Comparison of ENCODE assay signal across 20 cellular contexts in genomic region chr4:76448211-76448610, GRCh38. TPM values are rescaled to one million over a fixed set of nuclear protein-coding genes. Genes with fewer than 3 reads are reported as not detected.
DNase-seq lines count a peak whose midpoint lies in the region; ATAC-seq, FAIRE-seq and TF ChIP-seq lines count a peak whose summit lies in the region.
"Had no signal": no experiment of that assay in that cellular context is flagged by ENCODE, and none has a peak within 500 bp of the region (broad histone marks: within the 10 kb centered on the region; RNA-seq: fewer than 3 reads in every experiment).

No MANE protein-coding gene starts in this region.

- TF ChIP-seq POLR2A in IMR-90 (IDR thresholded peaks at IDR 0.05; ENCODE audit: low read depth, low read length) (no peak), K562 (conservative IDR thresholded peaks at IDR 0.05) (no peak)

- no peak for ATAC-seq in IMR-90 (ENCODE audit: low read depth)
- no peak for ATAC-seq in K562
- peak; percentile 68 for ATAC-seq in left lobe of liver
- ATAC-seq in psoas muscle, result no peak

- H2BK20ac ChIP-seq in IMR-90 (ENCODE audit: low read depth, low read length), result no peak overlapping the region

- peak; percentile 40 for FAIRE-seq in K562 (lab: Jason Lieb, UNC)
- FAIRE-seq: GM12891, GM19239, H1 had no signal

- H2BK120ac ChIP-seq in IMR-90 (ENCODE audit: low read depth, low read length) (no peak overlapping the region), neuronal stem cell (ENCODE audit: low read depth, low read length) (no peak overlapping the region)

- H4K8ac ChIP-seq in IMR-90 (ENCODE audit: low read depth in 2 of 2, low read length in 2 of 2), result no peak overlapping the region
- H4K8ac ChIP-seq in neuronal stem cell (ENCODE audit: low read depth, low read length), result no peak overlapping the region

- WGBS in IMR-90 (ENCODE audit: extremely low coverage in 2 of 2, insufficient read length in 1 of 2), 2 experiments, result 50% methylated on average over 2 of the region's 3 CpGs; no CpG with 5 or more reads in 1 of the 2 experiments
- WGBS in K562 (ENCODE audit: insufficient coverage, low coverage, missing lambda C conversion rate), result 0% methylated on average over 3 of the region's 3 CpGs
- WGBS in neuronal stem cell (ENCODE audit: extremely low coverage in 2 of 2, insufficient read length in 2 of 2, insufficient replicate concordance in 1 of 2), 2 donors, result no CpG with 5 or more reads among the region's 3 CpGs
- 89 to 90% (median 90%) methylated on average over 3 of the region's 3 CpGs for WGBS in psoas muscle, 3 donors

- in situ Hi-C loops in IMR-90 (cut with MboI; ENCODE audit: low sequenced_read_pairs), result loop anchor here (25.0 kb wide), 1 partner anchor 764 kb away; no protein-coding TSS in a partner anchor
- in situ Hi-C loops in K562 (cut with MboI), result no loop called here

- H3K9me1 ChIP-seq in IMR-90 (ENCODE audit: insufficient read depth, low read length), result no peaks in the 10 kb centered on the region
- H3K9me1 ChIP-seq in K562 (ENCODE audit: control insufficient read depth, insufficient read depth, low read length), result no peaks in the 10 kb centered on the region

- no peak for TF ChIP-seq CTCF in IMR-90 (conservative IDR thresholded peaks at IDR 0.05; ENCODE audit: low read depth, low read length)
- no peak for TF ChIP-seq CTCF in K562 (IDR thresholded peaks at IDR 0.05 in 2 of 3, conservative IDR thresholded peaks at IDR 0.05 in 1 of 3; ENCODE audit: insufficient read depth in 2 of 3, low read depth in 1 of 3, low read length in 3 of 3)
- TF ChIP-seq CTCF in psoas muscle (IDR thresholded peaks at IDR 0.05), result no peak

- TF ChIP-seq RAD21 in IMR-90 (IDR thresholded peaks at IDR 0.05; ENCODE audit: low read length) (no peak), K562 (CRISPR knock-in tag; conservative IDR thresholded peaks at IDR 0.05 in 1 of 2, IDR thresholded peaks at IDR 0.05 in 1 of 2) (no peak)

- H2AFZ ChIP-seq in IMR-90 (replicated peaks; ENCODE audit: low read length, poor library complexity) (peak overlapping the region; percentile 14), K562 (ENCODE audit: low read depth, low read length) (no peak overlapping the region), neuronal stem cell (ENCODE audit: low read length) (no peak overlapping the region)

- no peak overlapping the region for H3K4me3 ChIP-seq in IMR-90 (ENCODE audit: insufficient read depth, low read depth, low read length)
- H3K4me3 ChIP-seq in K562, result no peak overlapping the region
- no peak overlapping the region for H3K4me3 ChIP-seq in neuronal stem cell (ENCODE audit: low read length in 2 of 2)
- H3K4me3 ChIP-seq in psoas muscle, result no peak overlapping the region
- H3K4me3 ChIP-seq: BLaER1 treated with 17β-estradiol and CSF1 and Interleukin-3, amounts not matched to agents 10 nM and 100 nM; HAP-1 had no signal

- dilution Hi-C loops in IMR-90 (cut with HindIII; ENCODE audit: low sequenced_read_pairs, unreplicated experiment), result no loop called here

- intact Hi-C loops in IMR-90 (cut with micrococcal nuclease), result no loop called here
- intact Hi-C loops in K562 (cut with micrococcal nuclease), result no loop called here
- intact Hi-C loops in psoas muscle (cut with DNase I), result no loop called here

- H3K23ac ChIP-seq in IMR-90 (ENCODE audit: low read depth, low read length), result no peak overlapping the region
- no peak overlapping the region for H3K23ac ChIP-seq in neuronal stem cell (ENCODE audit: low read depth, low read length, poor library complexity)

- H4K5ac ChIP-seq in IMR-90 (ENCODE audit: low read depth, low read length), result no peak overlapping the region

- peaks cover 19% of the 10 kb centered on the region for H3K27me3 ChIP-seq in IMR-90 (ENCODE audit: control insufficient read depth, insufficient read depth, low read length)
- H3K27me3 ChIP-seq in K562 (ENCODE audit: control insufficient read depth in 2 of 2, insufficient read depth in 2 of 2, low read length in 2 of 2), result peaks cover 0 to 7% of the 10 kb centered on the region in 2 experiments; a peak in 2 of 5 replicates
- no peaks in the 10 kb centered on the region for H3K27me3 ChIP-seq in neuronal stem cell (ENCODE audit: control insufficient read depth in 3 of 3, insufficient read depth in 3 of 3, low read depth in 1 of 3, low read length in 3 of 3)
- H3K27me3 ChIP-seq in psoas muscle (ENCODE audit: insufficient read depth in 3 of 3, low read length in 2 of 3), result no peaks in the 10 kb centered on the region
- H3K27me3 ChIP-seq: BLaER1 treated with 17β-estradiol and CSF1 and Interleukin-3, amounts not matched to agents 10 nM and 100 nM had no signal

- H3K4ac ChIP-seq in IMR-90 (ENCODE audit: low read depth, low read length) (no peak overlapping the region), neuronal stem cell (ENCODE audit: low read length) (no peak overlapping the region)

- H3K4me2 ChIP-seq in IMR-90 (ENCODE audit: low read depth, low read length), result no peak overlapping the region
- H3K4me2 ChIP-seq in K562 (ENCODE audit: insufficient read depth, low read length), result no peak overlapping the region
- no peak overlapping the region for H3K4me2 ChIP-seq in neuronal stem cell (ENCODE audit: insufficient read depth, low read length, poor library complexity, severe bottlenecking)
- H3K4me2 ChIP-seq: BLaER1 treated with 17β-estradiol and CSF1 and Interleukin-3, amounts not matched to agents 10 nM and 100 nM had no signal

- no peak overlapping the region for H3K14ac ChIP-seq in IMR-90 (replicated peaks; ENCODE audit: low read depth, low read length)
- H3K14ac ChIP-seq in neuronal stem cell (ENCODE audit: low read length), result no peak overlapping the region

- H2AK9ac ChIP-seq in IMR-90 (replicated peaks; ENCODE audit: low read depth, low read length, poor library complexity), result no peak overlapping the region

- POLR2A ChIA-PET in IMR-90 (lab: Charles Lee; ENCODE audit: unreplicated experiment) (no interaction called here), K562 (lab: Yijun Ruan, JAX) (no interaction called here)

- H3K4me1 ChIP-seq in IMR-90 (ENCODE audit: control insufficient read depth, insufficient read depth, low read length), result no peaks in the 10 kb centered on the region
- no peaks in the 10 kb centered on the region for H3K4me1 ChIP-seq in K562 (replicated peaks in 1 of 2; ENCODE audit: control insufficient read depth in 2 of 2, insufficient read depth in 2 of 2, low read length in 2 of 2)
- peaks cover 10 to 39% of the 10 kb centered on the region in 2 donors for H3K4me1 ChIP-seq in neuronal stem cell (ENCODE audit: control insufficient read depth in 2 of 2, insufficient read depth in 1 of 2, low read depth in 1 of 2, low read length in 2 of 2)
- no peaks in the 10 kb centered on the region for H3K4me1 ChIP-seq in psoas muscle
- H3K4me1 ChIP-seq: BLaER1 treated with 17β-estradiol and CSF1 and Interleukin-3, amounts not matched to agents 10 nM and 100 nM had no signal

- BruUV-seq in IMR-90 (replicated peaks; lab: Mats Ljungman, UMichigan), result no TSS peak
- BruUV-seq in K562 (replicated peaks; lab: Mats Ljungman, UMichigan), result no TSS peak

- H3K79me2 ChIP-seq in K562 (ENCODE audit: control insufficient read depth, insufficient read depth, low read length), result no peaks in the 10 kb centered on the region

- CTCF ChIA-PET in IMR-90 (lab: Yijun Ruan, JAX) (no interaction called here), K562 (lab: Yijun Ruan, JAX; ENCODE audit: low intra/inter-chr PET ratio) (no interaction called here)

- no peak for TF ChIP-seq EP300 in K562 (IDR thresholded peaks at IDR 0.05; ENCODE audit: low read length)

- no peaks in the 10 kb centered on the region for H3K79me1 ChIP-seq in IMR-90 (ENCODE audit: low read depth in 1 of 2, low read length in 2 of 2)
- H3K79me1 ChIP-seq in neuronal stem cell (ENCODE audit: low read depth, low read length), result peaks cover 6% of the 10 kb centered on the region

- no peak overlapping the region for H2BK5ac ChIP-seq in IMR-90 (ENCODE audit: low read depth, low read length, poor library complexity, severe bottlenecking)
- H2BK5ac ChIP-seq in neuronal stem cell (ENCODE audit: low read length), result no peak overlapping the region

- H2AK5ac ChIP-seq in IMR-90 (ENCODE audit: low read depth, low read length) (no peak overlapping the region), neuronal stem cell (ENCODE audit: low read depth, low read length) (no peak overlapping the region)

- H3K56ac ChIP-seq in IMR-90 (ENCODE audit: extremely low read depth, insufficient read depth, low read length), result no peak overlapping the region

- H3K27ac ChIP-seq in IMR-90 (ENCODE audit: insufficient read depth, low read length) (no peak overlapping the region), K562 (ENCODE audit: extremely low read depth, low read depth, low read length) (no peak overlapping the region), neuronal stem cell (replicated peaks; ENCODE audit: low read length) (peak overlapping the region; percentile 62), psoas muscle (no peak overlapping the region)
- H3K27ac ChIP-seq: BLaER1 treated with 17β-estradiol and CSF1 and Interleukin-3, amounts not matched to agents 10 nM and 100 nM had no signal

- H4K20me1 ChIP-seq in IMR-90 (ENCODE audit: insufficient read depth, low read length) (no peaks in the 10 kb centered on the region), K562 (replicated peaks; ENCODE audit: control insufficient read depth, insufficient read depth, low read length) (no peaks in the 10 kb centered on the region)
- H4K20me1 ChIP-seq: BLaER1 treated with 17β-estradiol and CSF1 and Interleukin-3, amounts not matched to agents 10 nM and 100 nM had no signal

- H2BK12ac ChIP-seq in neuronal stem cell (ENCODE audit: low read length), result no peak overlapping the region

- no peaks in the 10 kb centered on the region for H3K36me3 ChIP-seq in IMR-90 (ENCODE audit: control insufficient read depth, insufficient read depth, low read length)
- no peaks in the 10 kb centered on the region for H3K36me3 ChIP-seq in K562 (ENCODE audit: control insufficient read depth, insufficient read depth, low read length)
- H3K36me3 ChIP-seq in neuronal stem cell (replicated peaks in 1 of 2; ENCODE audit: control insufficient read depth in 2 of 2, insufficient read depth in 2 of 2, low read length in 2 of 2), result peaks cover 2 to 37% of the 10 kb centered on the region in 2 donors
- no peaks in the 10 kb centered on the region for H3K36me3 ChIP-seq in psoas muscle (ENCODE audit: insufficient read depth in 1 of 2, low read depth in 1 of 2)
- H3K36me3 ChIP-seq: BLaER1 treated with 17β-estradiol and CSF1 and Interleukin-3, amounts not matched to agents 10 nM and 100 nM had no signal

- H3K9me3 ChIP-seq in IMR-90 (ENCODE audit: control insufficient read depth, insufficient read depth, low read length), result no peaks in the 10 kb centered on the region
- no peaks in the 10 kb centered on the region for H3K9me3 ChIP-seq in K562 (replicated peaks; ENCODE audit: control insufficient read depth, insufficient read depth, low read depth, low read length)
- H3K9me3 ChIP-seq in neuronal stem cell (replicated peaks in 1 of 2; ENCODE audit: control insufficient read depth in 2 of 2, insufficient read depth in 1 of 2, low read depth in 1 of 2, low read length in 2 of 2), result peaks cover 0 to 19% of the 10 kb centered on the region in 2 donors
- H3K9me3 ChIP-seq in psoas muscle, result no peaks in the 10 kb centered on the region
- H3K9me3 ChIP-seq: BLaER1 treated with 17β-estradiol and CSF1 and Interleukin-3, amounts not matched to agents 10 nM and 100 nM; HAP-1 had no signal

- DNase-seq in IMR-90 (no peak), K562 (ENCODE audit: extremely low read depth in 1 of 4, low spot score in 3 of 4) (no peak), left lobe of liver (ENCODE audit: low spot score) (peak; percentile 53), neuronal stem cell (ENCODE audit: low spot score) (no peak), NCI-H2196 (lab: John Stamatoyannopoulos, UW; ENCODE audit: unreplicated experiment) (no peak), psoas muscle (no peak), HK-2 (ENCODE audit: unreplicated experiment) (no peak)
- DNase-seq in stimulated activated naive CD4-positive, alpha-beta T cell treated with Interleukin-2 at 50 U/mL for 16 hours (lab: John Stamatoyannopoulos, UW), result no peak
- DNase-seq: ACHN; Calu3; CD4-positive, CD25-positive, alpha-beta regulatory T cell; DMS 273 treated with DMSO at 0.1 percent for 48 hours had no signal

- H4K91ac ChIP-seq in IMR-90 (ENCODE audit: insufficient read depth, low read depth, low read length) (no peak overlapping the region), neuronal stem cell (ENCODE audit: low read depth, low read length, poor library complexity) (no peak overlapping the region)

- H2BK15ac ChIP-seq in IMR-90 (ENCODE audit: low read depth, low read length) (no peak overlapping the region), neuronal stem cell (ENCODE audit: low read length) (no peak overlapping the region)

- H3K18ac ChIP-seq in IMR-90 (ENCODE audit: low read depth, low read length) (no peak overlapping the region), neuronal stem cell (ENCODE audit: low read length) (no peak overlapping the region)

- H3K9ac ChIP-seq in IMR-90 (ENCODE audit: low read depth, low read length) (no peak overlapping the region), K562 (ENCODE audit: insufficient read depth in 1 of 2, low read depth in 2 of 2, low read length in 2 of 2) (no peak overlapping the region), neuronal stem cell (ENCODE audit: low read depth, low read length, poor library complexity) (no peak overlapping the region)
- H3K9ac ChIP-seq: BLaER1 treated with 17β-estradiol and CSF1 and Interleukin-3, amounts not matched to agents 10 nM and 100 nM had no signal

RNA-seq across cellular contexts. Expression of gene SHROOM3, which starts 13.2 kb away (rescaled TPM):
- 18.1 and 19.5 TPM in 2 replicates for total RNA-seq in IMR-90 (2012; rRNA removed)
- 10.8 and 14.2 TPM in 2 replicates for polyA plus RNA-seq in IMR-90 (2012; rRNA removed)
- 7.3 and 10.8 TPM in 2 replicates for polyA plus RNA-seq in IMR-90 (2012; cell fraction: cytosol; rRNA removed)
- 9.4 and 11.4 TPM in 2 replicates for polyA plus RNA-seq in IMR-90 (2012; cell fraction: nucleus; rRNA removed; ENCODE audit: low replicate concordance)
- not detected in 2 replicates for total RNA-seq in K562 (2011; cell fraction: chromatin; rRNA removed; ENCODE audit: low replicate concordance)
- total RNA-seq in K562 (2011; cell fraction: nucleolus; rRNA removed), result not detected in 2 replicates
- total RNA-seq in K562 (2011; cell fraction: nucleoplasm; rRNA removed), result not detected in 2 replicates
- not detected in 2 replicates for total RNA-seq in K562 (2014; rRNA removed)
- not detected in 2 replicates for total RNA-seq in K562 (2014; rRNA removed; fragmentation: Illumina TruSeq; extraction: Trizol)
- not detected in 2 replicates for total RNA-seq in K562 (2015; rRNA removed; fragmentation: Illumina TruSeq; extraction: Trizol)
- 0.07 and 0.22 TPM in 2 replicates for total RNA-seq in K562 (2021)
- not detected in 2 replicates for polyA plus RNA-seq in K562 (2011; rRNA removed)
- polyA plus RNA-seq in K562 (2011; cell fraction: cytosol; rRNA removed), result not detected in 2 replicates
- not detected in 2 replicates for polyA plus RNA-seq in K562 (2011; cell fraction: nucleus; rRNA removed)
- polyA plus RNA-seq in K562 (2012), result 0.08 TPM in 1 of 2 replicates, not detected in the other
- polyA plus RNA-seq in K562 (2014; fragmentation: Illumina TruSeq; extraction: Trizol), result not detected in 2 replicates
- under 1 TPM in 1 of 2 experiments, not detected in 1; 0.01 TPM for polyA plus RNA-seq in K562 (2014; fragmentation: Nextera tagmentation; extraction: Ambion mirVana)
- polyA plus RNA-seq in K562 (2014; rRNA removed), result not detected in 2 replicates
- polyA minus RNA-seq in K562 (2011; rRNA and poly(A)+ RNA removed), result not detected in 2 replicates
- polyA minus RNA-seq in K562 (2011; cell fraction: cytosol; rRNA and poly(A)+ RNA removed), result 0.46 TPM in 1 of 2 replicates, not detected in the other
- under 0.01 TPM in 1 of 2 replicates, not detected in the other for polyA minus RNA-seq in K562 (2011; cell fraction: nucleus; rRNA and poly(A)+ RNA removed)
- 39.9 TPM for total RNA-seq in left lobe of liver
- 26.6 TPM for polyA plus RNA-seq in neuronal stem cell (2013, experiment 1 of 2)
- polyA plus RNA-seq in neuronal stem cell (2013, experiment 2 of 2), result 27.9 TPM
- total RNA-seq in psoas muscle, result under 1 TPM; 0.02 to 0.79 (median 0.12) TPM
- under 1 TPM; 0.01 to 0.06 (median 0.03) TPM for polyA plus RNA-seq in psoas muscle
- total RNA-seq: CD4-positive, CD25-positive, alpha-beta regulatory T cell had no signal
- polyA plus RNA-seq: CD4-positive, CD25-positive, alpha-beta regulatory T cell had no signal

RNA-seq across cellular contexts. Expression of gene CCDC158, which starts 27.3 kb away (rescaled TPM):
- total RNA-seq in IMR-90 (2012; rRNA removed), result not detected in 2 replicates
- not detected in 2 replicates for polyA plus RNA-seq in IMR-90 (2012; rRNA removed)
- polyA plus RNA-seq in IMR-90 (2012; cell fraction: cytosol; rRNA removed), result not detected in 2 replicates
- polyA plus RNA-seq in IMR-90 (2012; cell fraction: nucleus; rRNA removed; ENCODE audit: low replicate concordance), result not detected in 2 replicates
- not detected in 2 replicates for total RNA-seq in K562 (2011; cell fraction: chromatin; rRNA removed; ENCODE audit: low replicate concordance)
- total RNA-seq in K562 (2011; cell fraction: nucleolus; rRNA removed), result not detected in 2 replicates
- total RNA-seq in K562 (2011; cell fraction: nucleoplasm; rRNA removed), result not detected in 2 replicates
- total RNA-seq in K562 (2014; rRNA removed), result not detected in 2 replicates
- not detected in 2 replicates for total RNA-seq in K562 (2014; rRNA removed; fragmentation: Illumina TruSeq; extraction: Trizol)
- not detected in 2 replicates for total RNA-seq in K562 (2015; rRNA removed; fragmentation: Illumina TruSeq; extraction: Trizol)
- total RNA-seq in K562 (2021), result not detected in 2 replicates
- not detected in 2 replicates for polyA plus RNA-seq in K562 (2011; rRNA removed)
- not detected in 2 replicates for polyA plus RNA-seq in K562 (2011; cell fraction: cytosol; rRNA removed)
- not detected in 2 replicates for polyA plus RNA-seq in K562 (2011; cell fraction: nucleus; rRNA removed)
- not detected in 2 replicates for polyA plus RNA-seq in K562 (2012)
- polyA plus RNA-seq in K562 (2014; fragmentation: Illumina TruSeq; extraction: Trizol), result not detected in 2 replicates
- polyA plus RNA-seq in K562 (2014; fragmentation: Nextera tagmentation; extraction: Ambion mirVana), result not detected
- not detected in 2 replicates for polyA plus RNA-seq in K562 (2014; rRNA removed)
- not detected in 2 replicates for polyA minus RNA-seq in K562 (2011; rRNA and poly(A)+ RNA removed)
- polyA minus RNA-seq in K562 (2011; cell fraction: cytosol; rRNA and poly(A)+ RNA removed), result not detected in 2 replicates
- polyA minus RNA-seq in K562 (2011; cell fraction: nucleus; rRNA and poly(A)+ RNA removed), result not detected in 2 replicates
- 3.9 TPM for total RNA-seq in left lobe of liver
- not detected for polyA plus RNA-seq in neuronal stem cell (2013, experiment 1 of 2)
- not detected for polyA plus RNA-seq in neuronal stem cell (2013, experiment 2 of 2)
- under 1 TPM in 3 of 4 donors, not detected in 1; 0.17 to 0.32 (median 0.17) TPM for total RNA-seq in psoas muscle
- polyA plus RNA-seq in psoas muscle, result not detected
- total RNA-seq: A172; Calu3; CD4-positive, CD25-positive, alpha-beta regulatory T cell; Daoy; H1; HT1080 had no signal
- polyA plus RNA-seq: CD4-positive, CD25-positive, alpha-beta regulatory T cell; H1 had no signal

Comparison
In these comparisons a context has a peak if more than half of its experiments do, and no peak if none do; other contexts are left out.
1. RNA of gene SHROOM3, which starts 13.2 kb away (total RNA-seq): 39.9 TPM in left lobe of liver (single experiment) and 18.1 to 19.5 TPM in IMR-90; 0.02 to 0.79 TPM in psoas muscle and 0.07 to 0.22 TPM in K562; every median in the first group is over 10 times any median in the second.